In genomic region chr11:19117760-19118097, GRCh38 we compare ENCODE assay signal across 8 cellular contexts. TPM values are rescaled to one million over a fixed set of nuclear protein-coding genes. Genes with fewer than 3 reads are reported as not detected.
DNase-seq lines count a peak whose midpoint lies in the region; ATAC-seq and TF ChIP-seq lines count a peak whose summit lies in the region.

No MANE protein-coding gene starts in this region.

- TF ChIP-seq CTCF in DOHH2 (IDR thresholded peaks at IDR 0.05; ENCODE audit: low read depth, low read length, poor library complexity, severe bottlenecking) (peak; percentile 3), esophagus muscularis mucosa (IDR thresholded peaks at IDR 0.05) (no peak), osteocyte (IDR thresholded peaks at IDR 0.05) (no peak)

- H3K27me3 Mint-ChIP-seq in osteocyte (ENCODE audit: unreplicated experiment), result peaks cover 14% of the 10 kb centered on the region

- WGBS in esophagus muscularis mucosa, result 24% methylated on average over 7 of the region's 7 CpGs

- H3K79me2 ChIP-seq in DOHH2 (ENCODE audit: control insufficient read depth, low read length), result peaks cover 51% of the 10 kb centered on the region

- DNase-seq in RPMI7951 (ENCODE audit: low read depth) (peak; percentile 22), esophagus muscularis mucosa (ENCODE audit: extremely low spot score) (no peak), osteocyte (ENCODE audit: extremely low spot score, unreplicated experiment) (no peak), NCI-H1417 (lab: John Stamatoyannopoulos, UW) (no peak)
- DNase-seq in stimulated activated CD4-positive, alpha-beta T cell treated with anti-CD3 and anti-CD28 coated beads, Interleukin-2, amount 100 ng/mL, for 24 hours, result no peak

- H3K27me3 ChIP-seq in DOHH2 (ENCODE audit: control insufficient read depth, low read length), result no peaks in the 10 kb centered on the region
- H3K27me3 ChIP-seq in esophagus muscularis mucosa, result peaks cover 0 to 15% (median 0%) of the 10 kb centered on the region in 4 donors

- H3K4me3 ChIP-seq in DOHH2 (ENCODE audit: low read length) (peak overlapping the region; percentile 91), esophagus muscularis mucosa (peak overlapping the region; percentile 67 to 93 (median 74))

- ATAC-seq in GM21367 (IDR thresholded peaks at IDR 0.05; ENCODE audit: unreplicated experiment), result no peak
- ATAC-seq in HG02885 (IDR thresholded peaks at IDR 0.05; ENCODE audit: poor library complexity, unreplicated experiment), result no peak

- peaks cover 28% of the 10 kb centered on the region for H3K36me3 ChIP-seq in DOHH2 (ENCODE audit: control insufficient read depth, low read length)
- no peaks in the 10 kb centered on the region for H3K36me3 ChIP-seq in esophagus muscularis mucosa

- H3K27ac ChIP-seq in DOHH2 (ENCODE audit: low read depth, low read length), result no peak overlapping the region
- H3K27ac ChIP-seq in esophagus muscularis mucosa (replicated peaks in 1 of 4), result no peak overlapping the region

- no peak overlapping the region for H3K27ac Mint-ChIP-seq in osteocyte (ENCODE audit: unreplicated experiment)

- no peak for TF ChIP-seq POLR2A in esophagus muscularis mucosa (IDR thresholded peaks at IDR 0.05; ENCODE audit: low read depth)

- peaks cover 7% of the 10 kb centered on the region; the same call in 1 of the 2 replicates for H4K20me1 ChIP-seq in DOHH2 (ENCODE audit: control insufficient read depth, insufficient read depth, low read depth, low read length)

- H3K4me1 ChIP-seq in DOHH2 (ENCODE audit: control insufficient read depth, low read length), result peaks cover 22% of the 10 kb centered on the region
- peaks cover 5 to 22% (median 14%) of the 10 kb centered on the region in 4 donors for H3K4me1 ChIP-seq in esophagus muscularis mucosa

- H3F3A ChIP-seq in DOHH2 (ENCODE audit: control insufficient read depth, insufficient read depth), result no peaks in the 10 kb centered on the region

- H3K9me3 Mint-ChIP-seq in osteocyte (ENCODE audit: unreplicated experiment), result no peaks in the 10 kb centered on the region

- H3K9me3 ChIP-seq in DOHH2 (ENCODE audit: control insufficient read depth, insufficient read depth, low read length) (no peaks in the 10 kb centered on the region), esophagus muscularis mucosa (no peaks in the 10 kb centered on the region)

- peak overlapping the region; percentile 93 for H3K4me3 Mint-ChIP-seq in osteocyte (ENCODE audit: unreplicated experiment)

- no peak for TF ChIP-seq EP300 in esophagus muscularis mucosa (IDR thresholded peaks at IDR 0.05)

- H3K4me1 Mint-ChIP-seq in osteocyte (ENCODE audit: unreplicated experiment), result peaks cover 16% of the 10 kb centered on the region

- intact Hi-C loops in esophagus muscularis mucosa (cut with DNase I), result no loop called here

- H3K4me2 ChIP-seq in DOHH2 (ENCODE audit: low read length), result peak overlapping the region; percentile 89

- H3K9me2 ChIP-seq in DOHH2 (replicated peaks; ENCODE audit: control insufficient read depth, low read length), result no peaks in the 10 kb centered on the region

- peaks cover 11% of the 10 kb centered on the region for H3K36me3 Mint-ChIP-seq in osteocyte (ENCODE audit: unreplicated experiment)

RNA-seq across cellular contexts. Expression of gene ZDHHC13, which starts 0.8 kb away (rescaled TPM):
- 16.7 and 20.1 TPM in 2 replicates for total RNA-seq in RPMI7951 (2014; rRNA removed; shearing (Covaris generic))
- total RNA-seq in esophagus muscularis mucosa, result 1 to 10 TPM; 4.1 to 5.5 (median 4.9) TPM
- 11.6 and 13.3 TPM in 2 replicates for total RNA-seq in osteocyte

RNA-seq across cellular contexts. Expression of gene MRGPRX2, which starts 57.2 kb away (rescaled TPM):
- not detected in 2 replicates for total RNA-seq in RPMI7951 (2014; rRNA removed; shearing (Covaris generic))
- total RNA-seq in esophagus muscularis mucosa (under 1 TPM in 3 of 4 donors, not detected in 1; 0.23 to 0.83 (median 0.83) TPM), osteocyte (not detected in 2 replicates)
